ENCODE assay signal across 9 cellular contexts in the genomic region with DNA sequence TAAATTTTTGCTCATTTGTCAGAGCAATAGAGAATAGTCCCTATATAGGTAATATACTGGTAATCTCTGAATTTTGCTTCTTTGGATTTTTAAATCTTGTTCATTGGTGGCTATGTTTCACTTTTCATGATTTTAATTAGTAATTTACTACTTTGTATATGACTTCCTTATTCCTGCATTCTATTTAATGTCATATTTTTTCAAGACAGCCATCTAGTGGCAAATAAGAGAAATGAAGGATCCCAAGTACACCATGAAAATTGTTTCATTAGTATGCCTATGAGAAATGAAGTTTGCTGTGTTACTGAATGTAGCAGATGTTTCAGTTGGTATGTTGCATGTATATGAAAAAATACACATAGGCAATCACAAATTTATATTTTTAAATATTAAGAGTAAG.
DNase-seq lines count a peak whose midpoint lies in the region; ATAC-seq and TF ChIP-seq lines count a peak whose summit lies in the region.
"Had no signal": no experiment of that assay in that cellular context is flagged by ENCODE, and none has a peak within 500 bp of the region (broad histone marks: within the 10 kb centered on the region; RNA-seq: fewer than 3 reads in every experiment).

No MANE protein-coding gene starts in this region.

- TF ChIP-seq RAD21 in Ishikawa (IDR thresholded peaks at IDR 0.05; ENCODE audit: low read depth): peak; percentile 25; the same call in 1 of the 2 replicates

- TF ChIP-seq CTCF in kidney epithelial cell (IDR thresholded peaks at IDR 0.05; ENCODE audit: insufficient read depth, low read length, poor library complexity, severe bottlenecking): peak; percentile 34

- H3K4me3 ChIP-seq in kidney epithelial cell (ENCODE audit: low read depth, low read length): no peak overlapping the region
- H3K4me3 ChIP-seq: SK-N-MC had no signal

- DNase-seq in GM04503 (ENCODE audit: low read depth) (peak; percentile 1), amniotic epithelial cell (ENCODE audit: low read depth) (peak; percentile 36), kidney epithelial cell (ENCODE audit: low read depth) (no peak), GM19240 (ENCODE audit: insufficient read length, low spot score) (no peak)
- DNase-seq: naive B cell had no signal

- ATAC-seq in GM21528 (IDR thresholded peaks at IDR 0.05; ENCODE audit: low FRiP score, unreplicated experiment): no peak
- no peak for ATAC-seq in GM19324 (IDR thresholded peaks at IDR 0.05; ENCODE audit: low FRiP score, unreplicated experiment)

- H3K27me3 ChIP-seq in kidney epithelial cell (ENCODE audit: control insufficient read depth, insufficient read depth, low read length): no peaks in the 10 kb centered on the region

- TF ChIP-seq EP300 in Ishikawa (IDR thresholded peaks at IDR 0.05; ENCODE audit: borderline replicate concordance): no peak

- H3K36me3 ChIP-seq in kidney epithelial cell (ENCODE audit: control insufficient read depth, insufficient read depth, low read length): no peaks in the 10 kb centered on the region

TF ChIP-seq in Ishikawa, 13 proteins besides CTCF, POLR2A, EP300 and RAD21:
- TF ChIP-seq ZBTB7A (IDR thresholded peaks at IDR 0.05; ENCODE audit: low read depth) (no peak), TAF1 (IDR thresholded peaks at IDR 0.05; ENCODE audit: low read depth) (no peak), TEAD4 (IDR thresholded peaks at IDR 0.05) (no peak), CEBPB (IDR thresholded peaks at IDR 0.05) (no peak), NFIC (IDR thresholded peaks at IDR 0.05) (no peak), CREB1 (IDR thresholded peaks at IDR 0.05; ENCODE audit: low read depth) (no peak)
- TF ChIP-seq, protein P1, sequence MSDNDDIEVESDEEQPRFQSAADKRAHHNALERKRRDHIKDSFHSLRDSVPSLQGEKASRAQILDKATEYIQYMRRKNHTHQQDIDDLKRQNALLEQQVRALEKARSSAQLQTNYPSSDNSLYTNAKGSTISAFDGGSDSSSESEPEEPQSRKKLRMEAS (IDR thresholded peaks at IDR 0.05): no peak
- TF ChIP-seq, protein P2, sequence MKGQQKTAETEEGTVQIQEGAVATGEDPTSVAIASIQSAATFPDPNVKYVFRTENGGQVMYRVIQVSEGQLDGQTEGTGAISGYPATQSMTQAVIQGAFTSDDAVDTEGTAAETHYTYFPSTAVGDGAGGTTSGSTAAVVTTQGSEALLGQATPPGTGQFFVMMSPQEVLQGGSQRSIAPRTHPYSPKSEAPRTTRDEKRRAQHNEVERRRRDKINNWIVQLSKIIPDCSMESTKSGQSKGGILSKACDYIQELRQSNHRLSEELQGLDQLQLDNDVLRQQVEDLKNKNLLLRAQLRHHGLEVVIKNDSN (IDR thresholded peaks at IDR 0.05): no peak
- TF ChIP-seq, protein P3, sequence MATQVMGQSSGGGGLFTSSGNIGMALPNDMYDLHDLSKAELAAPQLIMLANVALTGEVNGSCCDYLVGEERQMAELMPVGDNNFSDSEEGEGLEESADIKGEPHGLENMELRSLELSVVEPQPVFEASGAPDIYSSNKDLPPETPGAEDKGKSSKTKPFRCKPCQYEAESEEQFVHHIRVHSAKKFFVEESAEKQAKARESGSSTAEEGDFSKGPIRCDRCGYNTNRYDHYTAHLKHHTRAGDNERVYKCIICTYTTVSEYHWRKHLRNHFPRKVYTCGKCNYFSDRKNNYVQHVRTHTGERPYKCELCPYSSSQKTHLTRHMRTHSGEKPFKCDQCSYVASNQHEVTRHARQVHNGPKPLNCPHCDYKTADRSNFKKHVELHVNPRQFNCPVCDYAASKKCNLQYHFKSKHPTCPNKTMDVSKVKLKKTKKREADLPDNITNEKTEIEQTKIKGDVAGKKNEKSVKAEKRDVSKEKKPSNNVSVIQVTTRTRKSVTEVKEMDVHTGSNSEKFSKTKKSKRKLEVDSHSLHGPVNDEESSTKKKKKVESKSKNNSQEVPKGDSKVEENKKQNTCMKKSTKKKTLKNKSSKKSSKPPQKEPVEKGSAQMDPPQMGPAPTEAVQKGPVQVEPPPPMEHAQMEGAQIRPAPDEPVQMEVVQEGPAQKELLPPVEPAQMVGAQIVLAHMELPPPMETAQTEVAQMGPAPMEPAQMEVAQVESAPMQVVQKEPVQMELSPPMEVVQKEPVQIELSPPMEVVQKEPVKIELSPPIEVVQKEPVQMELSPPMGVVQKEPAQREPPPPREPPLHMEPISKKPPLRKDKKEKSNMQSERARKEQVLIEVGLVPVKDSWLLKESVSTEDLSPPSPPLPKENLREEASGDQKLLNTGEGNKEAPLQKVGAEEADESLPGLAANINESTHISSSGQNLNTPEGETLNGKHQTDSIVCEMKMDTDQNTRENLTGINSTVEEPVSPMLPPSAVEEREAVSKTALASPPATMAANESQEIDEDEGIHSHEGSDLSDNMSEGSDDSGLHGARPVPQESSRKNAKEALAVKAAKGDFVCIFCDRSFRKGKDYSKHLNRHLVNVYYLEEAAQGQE (IDR thresholded peaks at IDR 0.05; ENCODE audit: low read depth): no peak

Comparison
In these comparisons a context has a peak if more than half of its experiments do, and no peak if none do; other contexts are left out.
1. DNase-seq: peak in GM04503 (single experiment) and amniotic epithelial cell (single experiment); none in kidney epithelial cell (single experiment) and GM19240 (single experiment).